Comparison of ENCODE assay signal across 9 cellular contexts in the genomic region with DNA sequence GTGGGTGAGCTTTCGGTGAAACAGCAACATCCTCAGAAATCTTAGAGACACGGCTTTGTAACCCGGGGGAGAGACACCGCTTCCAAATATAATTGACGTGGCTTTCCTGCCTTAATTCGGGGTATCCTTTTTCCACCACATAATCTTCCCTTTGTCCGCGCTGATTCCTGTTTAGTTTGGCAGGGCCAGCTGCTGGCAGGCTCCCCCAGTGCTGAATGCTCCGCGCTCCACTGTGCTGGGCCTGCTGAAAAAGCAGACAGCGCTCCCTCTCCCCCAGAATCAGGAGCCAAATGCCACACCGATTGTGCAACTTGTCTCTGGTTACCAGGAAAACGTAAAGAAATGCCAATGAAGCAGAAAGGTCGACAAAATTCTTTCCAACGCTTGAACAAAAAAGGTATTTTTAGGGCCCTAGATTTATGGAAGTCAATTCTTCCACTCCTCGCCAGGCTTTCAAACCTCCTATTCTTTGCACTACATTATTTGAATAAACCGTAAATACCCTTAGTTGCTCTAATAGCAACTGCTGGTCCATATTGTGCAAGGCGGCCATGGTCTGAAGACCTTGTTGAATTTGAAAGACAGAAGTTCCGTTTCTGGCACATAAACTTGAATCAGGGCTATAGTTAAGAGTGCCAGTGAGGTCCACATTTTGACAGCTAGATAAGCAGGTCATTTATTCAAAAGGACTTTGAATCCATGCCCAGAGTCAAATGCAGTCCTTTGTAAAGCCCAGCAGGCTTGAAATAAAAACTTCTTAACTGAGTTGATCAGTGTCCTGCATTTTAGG.
A peak's percentile ranks its signal among the peaks of the same experiment; 100 is the strongest.
DNase-seq lines count a peak whose midpoint lies in the region; ATAC-seq and TF ChIP-seq lines count a peak whose summit lies in the region.
"Had no signal": no experiment of that assay in that cellular context is flagged by ENCODE, and none has a peak within 500 bp of the region (broad histone marks: within the 10 kb centered on the region; RNA-seq: fewer than 3 reads in every experiment).

No MANE protein-coding gene starts in this region.

- in situ Hi-C loops in ACHN (cut with HindIII; ENCODE audit: low pct_ligation_motif_present, low pct_unique_long_range_greater_than_20kb, low sequenced_read_pairs) = no loop called here

- H3K4me1 Mint-ChIP-seq in CD4-positive, CD25-positive, alpha-beta regulatory T cell = peaks cover 24 to 39% (median 34%) of the 10 kb centered on the region in 4 donors
- H3K4me1 Mint-ChIP-seq in nephron progenitor cell = peaks cover 37% of the 10 kb centered on the region
- H3K4me1 Mint-ChIP-seq in stimulated activated memory B cell treated with anti-CD40 and anti-IgM and Interleukin-4, amounts not matched to agents 10 μg/mL and 1 μg/mL and 100 μg/mL, for 72 hours = no peaks in the 10 kb centered on the region

- no peaks in the 10 kb centered on the region for H3K9me3 ChIP-seq in CD4-positive, CD25-positive, alpha-beta regulatory T cell (ENCODE audit: control insufficient read depth in 2 of 2, low read length in 2 of 2)

- H3K4me3 ChIP-seq in CD4-positive, CD25-positive, alpha-beta regulatory T cell (ENCODE audit: low read depth, low read length) = peak overlapping the region; percentile 76
- peak overlapping the region; percentile 46 for H3K4me3 ChIP-seq in epithelial cell of proximal tubule (ENCODE audit: low read depth, low read length)

- H3K9me3 Mint-ChIP-seq in CD4-positive, CD25-positive, alpha-beta regulatory T cell = peaks cover 0 to 2% (median 0%) of the 10 kb centered on the region in 7 donors
- H3K9me3 Mint-ChIP-seq in nephron progenitor cell = peaks cover 14% of the 10 kb centered on the region
- no peaks in the 10 kb centered on the region for H3K9me3 Mint-ChIP-seq in stimulated activated memory B cell treated with anti-CD40 and anti-IgM and Interleukin-4, amounts not matched to agents 10 μg/mL and 1 μg/mL and 100 μg/mL, for 72 hours

- H3K36me3 Mint-ChIP-seq in CD4-positive, CD25-positive, alpha-beta regulatory T cell = no peaks in the 10 kb centered on the region
- H3K36me3 Mint-ChIP-seq in nephron progenitor cell (ENCODE audit: low read depth) = no peaks in the 10 kb centered on the region
- H3K36me3 Mint-ChIP-seq in stimulated activated memory B cell treated with anti-CD40 and anti-IgM and Interleukin-4, amounts not matched to agents 10 μg/mL and 1 μg/mL and 100 μg/mL, for 72 hours = no peaks in the 10 kb centered on the region

- H3K27ac Mint-ChIP-seq in CD4-positive, CD25-positive, alpha-beta regulatory T cell = peak overlapping the region; percentile 91 to 96 (median 93)
- H3K27ac Mint-ChIP-seq in nephron progenitor cell = peak overlapping the region; percentile 97
- no peak overlapping the region for H3K27ac Mint-ChIP-seq in stimulated activated memory B cell treated with anti-CD40 and anti-IgM and Interleukin-4, amounts not matched to agents 10 μg/mL and 1 μg/mL and 100 μg/mL, for 72 hours

- peaks cover 27% of the 10 kb centered on the region for H3K4me1 ChIP-seq in CD4-positive, CD25-positive, alpha-beta regulatory T cell (ENCODE audit: control insufficient read depth, insufficient read depth, low read length, poor library complexity, severe bottlenecking)

- H3K4me3 Mint-ChIP-seq in CD4-positive, CD25-positive, alpha-beta regulatory T cell = peak overlapping the region; percentile 81 to 96 (median 84)
- peak overlapping the region; percentile 14 for H3K4me3 Mint-ChIP-seq in nephron progenitor cell
- H3K4me3 Mint-ChIP-seq in stimulated activated memory B cell treated with anti-CD40 and anti-IgM and Interleukin-4, amounts not matched to agents 10 μg/mL and 1 μg/mL and 100 μg/mL, for 72 hours = no peak overlapping the region

- DNase-seq in CD4-positive, CD25-positive, alpha-beta regulatory T cell = no peak
- DNase-seq in RPMI7951 (ENCODE audit: low read depth) (peak; percentile 72), epithelial cell of proximal tubule (ENCODE audit: low read depth) (peak; percentile 51), nephron progenitor cell (peak; percentile 34), ACHN (no peak), Kasumi-1 (lab: John Stamatoyannopoulos, UW) (no peak)

- no peaks in the 10 kb centered on the region for H3K27me3 ChIP-seq in CD4-positive, CD25-positive, alpha-beta regulatory T cell (ENCODE audit: control insufficient read depth, insufficient read depth, low read length)

- peak in 1 of 2 donors; percentile 14 for ATAC-seq in CD4-positive, CD25-positive, alpha-beta regulatory T cell (ENCODE audit: low read depth in 2 of 2)
- ATAC-seq in stimulated activated memory B cell treated with anti-CD40 and anti-IgM and Interleukin-4, amounts not matched to agents 10 μg/mL and 1 μg/mL and 100 μg/mL, for 72 hours = no peak
- no peak for ATAC-seq in GM18861 (IDR thresholded peaks at IDR 0.05; ENCODE audit: unreplicated experiment)

- H3K36me3 ChIP-seq in CD4-positive, CD25-positive, alpha-beta regulatory T cell (ENCODE audit: control insufficient read depth, insufficient read depth, low read length) = no peaks in the 10 kb centered on the region

- no peaks in the 10 kb centered on the region for H3K27me3 Mint-ChIP-seq in CD4-positive, CD25-positive, alpha-beta regulatory T cell
- H3K27me3 Mint-ChIP-seq in nephron progenitor cell (ENCODE audit: low read depth, poor library complexity) = peaks cover 11% of the 10 kb centered on the region
- peaks cover 10% of the 10 kb centered on the region for H3K27me3 Mint-ChIP-seq in stimulated activated memory B cell treated with anti-CD40 and anti-IgM and Interleukin-4, amounts not matched to agents 10 μg/mL and 1 μg/mL and 100 μg/mL, for 72 hours

- no peak for TF ChIP-seq CTCF in epithelial cell of proximal tubule (conservative IDR thresholded peaks at IDR 0.05; ENCODE audit: low read depth, low read length)
- TF ChIP-seq CTCF in nephron progenitor cell (IDR thresholded peaks at IDR 0.05) = no peak

- peak overlapping the region; percentile 76 for H3K27ac ChIP-seq in CD4-positive, CD25-positive, alpha-beta regulatory T cell (ENCODE audit: insufficient read depth, low read length, poor library complexity, severe bottlenecking)
- H3K27ac ChIP-seq: VCaP had no signal

Comparison
In these comparisons a context has a peak if more than half of its experiments do, and no peak if none do; other contexts are left out.
1. DNase-seq: peak in RPMI7951 (single experiment), epithelial cell of proximal tubule (single experiment) and nephron progenitor cell (single experiment); none in CD4-positive, CD25-positive, alpha-beta regulatory T cell (0 of 3), ACHN (single experiment) and Kasumi-1 (0 of 2).